8 cellular contexts compared by ENCODE assay signal in the genomic region with DNA sequence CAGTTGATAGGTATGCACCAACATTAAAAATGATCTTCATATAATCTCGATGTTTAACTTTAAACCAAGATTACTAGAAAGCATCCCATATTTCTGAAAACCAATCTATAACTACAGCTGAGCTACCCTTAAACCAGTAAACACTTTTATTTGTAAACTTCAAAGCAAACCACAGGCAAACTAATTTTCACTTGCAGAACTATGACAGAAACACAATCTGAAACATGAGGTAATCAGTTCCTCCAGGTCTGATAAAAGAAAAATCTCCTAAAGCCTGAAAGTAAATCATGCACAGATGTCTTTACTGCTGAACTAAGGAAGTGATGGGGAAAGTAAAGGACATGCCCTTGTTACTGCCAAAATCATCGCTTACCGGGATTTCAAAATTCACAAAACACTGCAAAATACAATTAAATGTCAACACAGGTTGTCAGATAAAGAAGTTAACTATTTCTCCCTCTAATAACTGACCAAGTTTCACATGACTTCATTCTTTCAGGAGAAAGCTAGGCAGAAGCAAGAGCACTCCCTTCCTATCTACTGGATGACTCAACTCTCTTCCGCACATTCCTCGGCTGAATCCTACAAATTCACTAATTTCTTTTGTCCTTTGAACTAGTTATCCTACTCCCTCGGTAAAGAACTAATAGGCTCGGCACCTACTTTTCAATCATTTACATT. TPM values are rescaled to one million over a fixed set of nuclear protein-coding genes. Genes with fewer than 3 reads are reported as not detected.
DNase-seq lines count a peak whose midpoint lies in the region; ATAC-seq and TF ChIP-seq lines count a peak whose summit lies in the region.

No MANE protein-coding gene starts in this region.

- no peak overlapping the region; the same call in 1 of the 2 replicates for H2AK5ac ChIP-seq in IMR-90 (ENCODE audit: low read depth, low read length)

- H3K27me3 Mint-ChIP-seq in activated CD4-positive, alpha-beta T cell treated with anti-CD3 and anti-CD28 coated beads for 36 hours: no peaks in the 10 kb centered on the region
- H3K27me3 Mint-ChIP-seq in activated naive CD8-positive, alpha-beta T cell treated with anti-CD3 and anti-CD28 coated beads, Interleukin-2, amount 10 ng/mL, durations not matched to agents 7 days and 5 days: no peaks in the 10 kb centered on the region
- no peaks in the 10 kb centered on the region for H3K27me3 Mint-ChIP-seq in stimulated activated naive B cell treated with anti-CD40 and anti-IgM and Interleukin-4, amounts not matched to agents 10 μg/mL and 1 μg/mL and 100 μg/mL, for 72 hours

- H3K9me3 Mint-ChIP-seq in activated CD4-positive, alpha-beta T cell treated with anti-CD3 and anti-CD28 coated beads for 36 hours (ENCODE audit: low read depth): no peaks in the 10 kb centered on the region
- H3K9me3 Mint-ChIP-seq in activated naive CD8-positive, alpha-beta T cell treated with anti-CD3 and anti-CD28 coated beads, Interleukin-2, amount 10 ng/mL, durations not matched to agents 7 days and 5 days: no peaks in the 10 kb centered on the region
- H3K9me3 Mint-ChIP-seq in stimulated activated naive B cell treated with anti-CD40 and anti-IgM and Interleukin-4, amounts not matched to agents 10 μg/mL and 1 μg/mL and 100 μg/mL, for 72 hours: peaks cover 0 to 1% of the 10 kb centered on the region in 2 donors

- CTCF ChIA-PET in activated CD4-positive, alpha-beta T cell treated with anti-CD3 and anti-CD28 coated beads for 36 hours (lab: Charles Lee): interaction anchor here (0.7 to 3.7 kb wide), 11 partner anchors 18 to 1174 kb away, joined by 3 to 15 read pairs (median 4); no protein-coding TSS in a partner anchor
- CTCF ChIA-PET in IMR-90 (lab: Yijun Ruan, JAX): interaction anchor here (1.0 to 1.6 kb wide), 5 partner anchors 18 to 139 kb away, joined by 3 to 7 read pairs (median 3); no protein-coding TSS in a partner anchor

- H3K27ac Mint-ChIP-seq in activated CD4-positive, alpha-beta T cell treated with anti-CD3 and anti-CD28 coated beads for 36 hours: peak overlapping the region; percentile 96
- H3K27ac Mint-ChIP-seq in activated naive CD8-positive, alpha-beta T cell treated with anti-CD3 and anti-CD28 coated beads, Interleukin-2, amount 10 ng/mL, durations not matched to agents 7 days and 5 days: peak overlapping the region; percentile 90
- H3K27ac Mint-ChIP-seq in stimulated activated naive B cell treated with anti-CD40 and anti-IgM and Interleukin-4, amounts not matched to agents 10 μg/mL and 1 μg/mL and 100 μg/mL, for 72 hours: peak overlapping the region; percentile 97

- peak overlapping the region; percentile 93 for H2BK5ac ChIP-seq in IMR-90 (ENCODE audit: low read depth, low read length, poor library complexity, severe bottlenecking)

- no peaks in the 10 kb centered on the region for H3K9me3 ChIP-seq in IMR-90 (ENCODE audit: control insufficient read depth, insufficient read depth, low read length)

- H3K18ac ChIP-seq in IMR-90 (ENCODE audit: low read depth, low read length): peak overlapping the region; percentile 61; the same call in 1 of the 2 replicates

- TF ChIP-seq CTCF in IMR-90 (conservative IDR thresholded peaks at IDR 0.05; ENCODE audit: low read depth, low read length): no peak

- TF ChIP-seq RAD21 in IMR-90 (IDR thresholded peaks at IDR 0.05; ENCODE audit: low read length): no peak

- peak overlapping the region in 1 of 2 experiments; percentile 29; a peak in 1 of 4 replicates for H4K8ac ChIP-seq in IMR-90 (ENCODE audit: low read depth in 2 of 2, low read length in 2 of 2)

- H3K4me3 Mint-ChIP-seq in activated CD4-positive, alpha-beta T cell treated with anti-CD3 and anti-CD28 coated beads for 36 hours: peak overlapping the region; percentile 86
- H3K4me3 Mint-ChIP-seq in activated naive CD8-positive, alpha-beta T cell treated with anti-CD3 and anti-CD28 coated beads, Interleukin-2, amount 10 ng/mL, durations not matched to agents 7 days and 5 days: peak overlapping the region; percentile 91
- peak overlapping the region; percentile 89 to 91 for H3K4me3 Mint-ChIP-seq in stimulated activated naive B cell treated with anti-CD40 and anti-IgM and Interleukin-4, amounts not matched to agents 10 μg/mL and 1 μg/mL and 100 μg/mL, for 72 hours

- TF ChIP-seq POLR2A in IMR-90 (IDR thresholded peaks at IDR 0.05; ENCODE audit: low read depth, low read length): no peak; the same call in 1 of the 2 replicates

- peak; percentile 16 for ATAC-seq in activated CD4-positive, alpha-beta T cell treated with anti-CD3 and anti-CD28 coated beads for 36 hours
- 0 out of 2 replicates have a peak, but pooled peaks have one; percentile 3 for ATAC-seq in IMR-90 (ENCODE audit: low read depth)
- ATAC-seq in activated naive CD8-positive, alpha-beta T cell treated with anti-CD3 and anti-CD28 coated beads, Interleukin-2, amount 10 ng/mL, durations not matched to agents 7 days and 5 days (ENCODE audit: low read depth): no peak
- ATAC-seq in stimulated activated naive B cell treated with anti-CD40 and anti-IgM and Interleukin-4, amounts not matched to agents 10 μg/mL and 1 μg/mL and 100 μg/mL, for 72 hours (replicated peaks): no peak

- H4K20me1 ChIP-seq in IMR-90 (ENCODE audit: insufficient read depth, low read length): peaks cover 24% of the 10 kb centered on the region

- POLR2A ChIA-PET in activated CD4-positive, alpha-beta T cell treated with anti-CD3 and anti-CD28 coated beads for 36 hours (lab: Charles Lee): interaction anchor here (0.6 to 1.0 kb wide), 2 partner anchors 16 to 317 kb away, joined by 4 to 6 read pairs; no protein-coding TSS in a partner anchor
- POLR2A ChIA-PET in IMR-90 (lab: Charles Lee; ENCODE audit: unreplicated experiment): interaction anchor here (0.6 to 0.7 kb wide), 4 partner anchors 18 to 425 kb away, joined by 3 read pairs; no protein-coding TSS in a partner anchor
- POLR2A ChIA-PET in activated naive CD8-positive, alpha-beta T cell treated with anti-CD3 and anti-CD28 coated beads, Interleukin-2, amount 10 ng/mL, durations not matched to agents 7 days and 5 days (lab: Charles Lee): interaction anchor here (0.5 to 2.8 kb wide), 6 partner anchors 20 to 540 kb away, joined by 3 to 18 read pairs (median 5); partner anchors contain the start of genes MRPL42 and UBE2N

- intact Hi-C loops in activated CD4-positive, alpha-beta T cell treated with anti-CD3 and anti-CD28 coated beads for 36 hours (cut with DNase I, micrococcal nuclease): loop anchor here (1.0 to 10.0 kb wide), 19 partner anchors 15 to 1531 kb away; partner anchors contain the start of genes CEP83 (in 1 of the 2), NUDT4 (in 1 of the 2) and UBE2N (in 1 of the 2)
- intact Hi-C loops in IMR-90 (cut with micrococcal nuclease): loop anchor here (5.0 kb wide), 2 partner anchors 45 to 490 kb away; no protein-coding TSS in a partner anchor

- H3K9ac ChIP-seq in IMR-90 (ENCODE audit: low read depth, low read length): peak overlapping the region; percentile 99; the same call in 1 of the 2 replicates

- in situ Hi-C loops in IMR-90 (cut with MboI; ENCODE audit: low sequenced_read_pairs): no loop called here

- peak overlapping the region; percentile 86 for H3K4me3 ChIP-seq in IMR-90 (ENCODE audit: insufficient read depth, low read depth, low read length)

- no peak overlapping the region for H2BK15ac ChIP-seq in IMR-90 (ENCODE audit: low read depth, low read length)

- H3K27ac ChIP-seq in IMR-90 (ENCODE audit: insufficient read depth, low read length): peak overlapping the region; percentile 36; the same call in 1 of the 2 replicates

- dilution Hi-C loops in IMR-90 (cut with HindIII; ENCODE audit: low sequenced_read_pairs, unreplicated experiment): no loop called here

- H3K79me1 ChIP-seq in IMR-90 (ENCODE audit: low read depth in 1 of 2, low read length in 2 of 2): peaks cover 4 to 32% of the 10 kb centered on the region in 2 experiments; a peak in 2 of 4 replicates

- H3K4me1 ChIP-seq in IMR-90 (ENCODE audit: control insufficient read depth, insufficient read depth, low read length): peaks cover 8% of the 10 kb centered on the region

- no peak overlapping the region; the same call in 1 of the 2 replicates for H3K14ac ChIP-seq in IMR-90 (replicated peaks; ENCODE audit: low read depth, low read length)

- peak overlapping the region; percentile 98 for H3K4me2 ChIP-seq in IMR-90 (ENCODE audit: low read depth, low read length)

- no peaks in the 10 kb centered on the region for H3K36me3 ChIP-seq in IMR-90 (ENCODE audit: control insufficient read depth, insufficient read depth, low read length)

- 0% methylated on average over 2 of the region's 7 CpGs; no CpG with 5 or more reads in 1 of the 2 experiments for WGBS in IMR-90 (ENCODE audit: extremely low coverage in 2 of 2, insufficient read length in 1 of 2), 2 experiments

- H2BK20ac ChIP-seq in IMR-90 (ENCODE audit: low read depth, low read length): no peak overlapping the region

- BruUV-seq in IMR-90 (replicated peaks; lab: Mats Ljungman, UMichigan): no TSS peak

- peaks cover 42% of the 10 kb centered on the region for H3K4me1 Mint-ChIP-seq in activated CD4-positive, alpha-beta T cell treated with anti-CD3 and anti-CD28 coated beads for 36 hours
- peaks cover 29% of the 10 kb centered on the region for H3K4me1 Mint-ChIP-seq in activated naive CD8-positive, alpha-beta T cell treated with anti-CD3 and anti-CD28 coated beads, Interleukin-2, amount 10 ng/mL, durations not matched to agents 7 days and 5 days
- peaks cover 27 to 50% of the 10 kb centered on the region in 2 donors for H3K4me1 Mint-ChIP-seq in stimulated activated naive B cell treated with anti-CD40 and anti-IgM and Interleukin-4, amounts not matched to agents 10 μg/mL and 1 μg/mL and 100 μg/mL, for 72 hours

- no peaks in the 10 kb centered on the region for H3K27me3 ChIP-seq in IMR-90 (ENCODE audit: control insufficient read depth, insufficient read depth, low read length)

- H3K56ac ChIP-seq in IMR-90 (ENCODE audit: extremely low read depth, insufficient read depth, low read length): peak overlapping the region; percentile 5

- H2BK120ac ChIP-seq in IMR-90 (ENCODE audit: low read depth, low read length): peak overlapping the region; percentile 5

- H3K23ac ChIP-seq in IMR-90 (ENCODE audit: low read depth, low read length): peak overlapping the region; percentile 18; the same call in 1 of the 2 replicates

- H2AK9ac ChIP-seq in IMR-90 (replicated peaks; ENCODE audit: low read depth, low read length, poor library complexity): no peak overlapping the region

- no peak overlapping the region for H2AFZ ChIP-seq in IMR-90 (replicated peaks; ENCODE audit: low read length, poor library complexity)

- H3K9me1 ChIP-seq in IMR-90 (ENCODE audit: insufficient read depth, low read length): peaks cover 6% of the 10 kb centered on the region

- H3K4ac ChIP-seq in IMR-90 (ENCODE audit: low read depth, low read length): peak overlapping the region; percentile 18; the same call in 1 of the 2 replicates

- peaks cover 13% of the 10 kb centered on the region for H3K36me3 Mint-ChIP-seq in activated CD4-positive, alpha-beta T cell treated with anti-CD3 and anti-CD28 coated beads for 36 hours (ENCODE audit: low read depth)
- peaks cover 5% of the 10 kb centered on the region for H3K36me3 Mint-ChIP-seq in activated naive CD8-positive, alpha-beta T cell treated with anti-CD3 and anti-CD28 coated beads, Interleukin-2, amount 10 ng/mL, durations not matched to agents 7 days and 5 days
- peaks cover 9 to 16% of the 10 kb centered on the region in 2 donors for H3K36me3 Mint-ChIP-seq in stimulated activated naive B cell treated with anti-CD40 and anti-IgM and Interleukin-4, amounts not matched to agents 10 μg/mL and 1 μg/mL and 100 μg/mL, for 72 hours

- 0 out of 2 replicates have a peak overlapping the region, but pooled peaks have one; percentile 54 for H4K5ac ChIP-seq in IMR-90 (ENCODE audit: low read depth, low read length)

- DNase-seq in activated CD4-positive, alpha-beta T cell treated with anti-CD3 and anti-CD28 coated beads for 36 hours: no peak
- no peak for DNase-seq in activated CD4-positive, alpha-beta T cell treated with anti-CD3 and anti-CD28 coated beads for 1 hour
- DNase-seq in IMR-90 (peak; percentile 77), inferior parietal cortex (ENCODE audit: extremely low spot score) (peak; percentile 26), ecto neural progenitor cell (ENCODE audit: low spot score) (no peak), NCI-H1436 treated with DMSO at 0.1 percent for 48 hours (lab: John Stamatoyannopoulos, UW) (no peak)
- DNase-seq in activated naive CD8-positive, alpha-beta T cell treated with anti-CD3 and anti-CD28 coated beads, Interleukin-2, amount 10 ng/mL, durations not matched to agents 7 days and 5 days: no peak
- no peak for DNase-seq in stimulated activated naive B cell treated with anti-CD40 and anti-IgM and Interleukin-4, amounts not matched to agents 10 μg/mL and 1 μg/mL and 100 μg/mL, for 72 hours

- H4K91ac ChIP-seq in IMR-90 (ENCODE audit: insufficient read depth, low read depth, low read length): no peak overlapping the region; the same call in 1 of the 2 replicates

RNA-seq across cellular contexts. Expression of gene EEA1, which starts 1.5 kb away (rescaled TPM):
- total RNA-seq in activated CD4-positive, alpha-beta T cell treated with anti-CD3 and anti-CD28 coated beads for 36 hours: 10 to 100 TPM; 20.2 to 33.2 TPM
- total RNA-seq in IMR-90 (2012; rRNA removed): 12.5 and 23.9 TPM in 2 replicates
- polyA plus RNA-seq in IMR-90 (2012; rRNA removed): 4.6 and 4.8 TPM in 2 replicates
- 0.26 and 0.33 TPM in 2 replicates for polyA plus RNA-seq in IMR-90 (2012; cell fraction: cytosol; rRNA removed)
- 0.34 and 3.3 TPM in 2 replicates for polyA plus RNA-seq in IMR-90 (2012; cell fraction: nucleus; rRNA removed; ENCODE audit: low replicate concordance)
- 10 to 100 TPM; 15.4 to 16.0 TPM for total RNA-seq in activated naive CD8-positive, alpha-beta T cell treated with anti-CD3 and anti-CD28 coated beads, Interleukin-2, amount 10 ng/mL, durations not matched to agents 7 days and 5 days

Comparison
In these comparisons a context has a peak if more than half of its experiments do, and no peak if none do; other contexts are left out.
1. ATAC-seq: peak in activated CD4-positive, alpha-beta T cell treated with anti-CD3 and anti-CD28 coated beads for 36 hours (single experiment) and IMR-90 (single experiment); none in activated naive CD8-positive, alpha-beta T cell treated with anti-CD3 and anti-CD28 coated beads, Interleukin-2, amount 10 ng/mL, durations not matched to agents 7 days and 5 days (single experiment) and stimulated activated naive B cell treated with anti-CD40 and anti-IgM and Interleukin-4, amounts not matched to agents 10 μg/mL and 1 μg/mL and 100 μg/mL, for 72 hours (0 of 2).
2. DNase-seq: peak in IMR-90 (single experiment) and inferior parietal cortex (single experiment); none in activated CD4-positive, alpha-beta T cell treated with anti-CD3 and anti-CD28 coated beads for 36 hours (single experiment), activated CD4-positive, alpha-beta T cell treated with anti-CD3 and anti-CD28 coated beads for 1 hour (single experiment), activated naive CD8-positive, alpha-beta T cell treated with anti-CD3 and anti-CD28 coated beads, Interleukin-2, amount 10 ng/mL, durations not matched to agents 7 days and 5 days (single experiment), stimulated activated naive B cell treated with anti-CD40 and anti-IgM and Interleukin-4, amounts not matched to agents 10 μg/mL and 1 μg/mL and 100 μg/mL, for 72 hours (single experiment), ecto neural progenitor cell (single experiment) and NCI-H1436 treated with DMSO at 0.1 percent for 48 hours (single experiment).
3. Peak in every context shown above with its lines, with median percentiles within 50 percentile points of each other: H3K27ac Mint-ChIP-seq and H3K4me3 Mint-ChIP-seq.